ENCODE assay signal across 8 cellular contexts in the genomic region with DNA sequence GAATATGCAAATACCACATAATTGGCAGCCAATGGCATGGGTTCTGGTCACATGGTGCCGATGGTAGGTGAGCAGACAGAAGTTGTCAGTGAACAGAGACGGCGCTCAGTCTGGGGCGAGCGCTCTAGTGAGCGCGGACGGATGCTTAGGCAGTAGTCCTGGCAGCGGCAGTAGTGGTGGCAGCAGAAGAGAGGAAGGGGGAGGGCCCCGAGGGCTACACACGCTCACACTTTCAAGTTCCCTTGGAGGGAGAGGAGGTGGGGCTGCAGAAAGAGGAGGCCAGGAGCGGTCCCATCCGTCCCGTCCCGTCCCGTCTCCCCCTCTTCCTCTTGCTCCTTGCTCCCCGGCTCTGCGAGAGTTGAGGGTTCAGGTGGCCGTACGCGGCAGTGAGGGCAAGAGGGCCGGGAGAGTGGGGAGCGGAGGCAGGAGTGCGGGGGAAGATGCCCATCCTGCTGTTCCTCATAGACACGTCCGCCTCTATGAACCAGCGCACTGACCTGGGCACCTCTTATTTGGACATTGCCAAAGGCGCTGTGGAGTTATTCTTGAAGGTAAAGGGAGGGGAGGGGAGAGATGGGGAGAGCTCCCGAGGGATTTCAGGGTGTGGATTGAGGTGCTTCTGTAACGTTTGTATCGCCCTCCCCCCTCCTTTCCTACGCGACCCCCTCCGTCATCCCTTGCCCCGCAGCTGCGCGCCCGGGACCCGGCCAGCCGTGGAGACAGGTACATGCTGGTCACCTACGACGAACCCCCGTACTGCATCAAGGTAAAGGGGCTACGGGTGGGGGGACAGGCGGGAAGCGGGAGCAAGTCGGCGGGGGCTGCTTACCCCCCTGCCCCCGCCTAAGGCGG. TPM values are rescaled to one million over a fixed set of nuclear protein-coding genes. Genes with fewer than 3 reads are reported as not detected.
DNase-seq lines count a peak whose midpoint lies in the region; ATAC-seq, FAIRE-seq and TF ChIP-seq lines count a peak whose summit lies in the region.

Gene INTS6L (plus strand): TSS at position 108 of the 852 bp plus-strand sequence. CDS start 333 bp downstream, at position 441.

- no peaks in the 10 kb centered on the region for H3K9me1 ChIP-seq in K562 (ENCODE audit: control insufficient read depth, insufficient read depth, low read length)

- TF ChIP-seq POLR2A in GM15510 (IDR thresholded peaks at IDR 0.05; ENCODE audit: borderline replicate concordance, extremely low read depth, insufficient read length) (peak; percentile 99), K562 (conservative IDR thresholded peaks at IDR 0.05) (peak; percentile 98), gastrocnemius medialis (IDR thresholded peaks at IDR 0.05) (peak; percentile 52 to 84)

- POLR2A ChIA-PET in K562 (lab: Yijun Ruan, JAX) = interaction anchor here (1.5 to 2.6 kb wide), 3 partner anchors 8 to 18 kb away, joined by 5 to 11 read pairs (median 9); no protein-coding TSS in a partner anchor

- FAIRE-seq in TTC549 (lab: Jason Lieb, UNC) (peak; percentile 39), K562 (lab: Jason Lieb, UNC) (peak; percentile 99)

- intact Hi-C loops in K562 (cut with micrococcal nuclease) = no loop called here
- intact Hi-C loops in gastrocnemius medialis (cut with DNase I; ENCODE audit: low total_unique reads) = loop anchor here (5.0 kb wide), 1 partner anchor 452 kb away; the partner anchor contains the start of gene MMGT1

- H3K4me3 ChIP-seq in K562 (peak within 1 kb of the TSS; percentile 82), gastrocnemius medialis (peak within 1 kb of the TSS; percentile 51 to 61 (median 54))

- peak within 1 kb of the TSS; percentile 76 to 92 for H3K9ac ChIP-seq in K562 (ENCODE audit: insufficient read depth in 1 of 2, low read depth in 2 of 2, low read length in 2 of 2)

- DNase-seq in NCI-H1694 (lab: John Stamatoyannopoulos, UW) (peak; percentile 88), K562 (ENCODE audit: extremely low read depth in 1 of 4, low spot score in 3 of 4) (peak; percentile 76 to 93 (median 80)), iPS DF 19.7 (ENCODE audit: low read depth, low spot score) (peak; percentile 87), gastrocnemius medialis (peak; percentile 57 to 68), HuH-7.5 (ENCODE audit: low spot score) (no peak)

- BruUV-seq in K562 (replicated peaks; lab: Mats Ljungman, UMichigan) = TSS peak; percentile 37

- no peaks in the 10 kb centered on the region for H3K9me3 ChIP-seq in K562 (replicated peaks; ENCODE audit: control insufficient read depth, insufficient read depth, low read depth, low read length)
- H3K9me3 ChIP-seq in gastrocnemius medialis = no peaks in the 10 kb centered on the region

- WGBS in K562 (ENCODE audit: insufficient coverage, low coverage, missing lambda C conversion rate) = 0% methylated on average over 12 of the region's 50 CpGs

- in situ Hi-C loops in K562 (cut with MboI) = no loop called here
- in situ Hi-C loops in gastrocnemius medialis (cut with MboI; ENCODE audit: low sequenced_read_pairs in 4 of 4) = no loop called here

- ATAC-seq in HG02678 (IDR thresholded peaks at IDR 0.05; ENCODE audit: unreplicated experiment) (peak; percentile 81), K562 (peak; percentile 83), gastrocnemius medialis (peak; percentile 78 to 85)

- peak within 1 kb of the TSS; percentile 86 for H3K4me2 ChIP-seq in K562 (ENCODE audit: insufficient read depth, low read length)

- H3K27ac ChIP-seq in K562 (ENCODE audit: extremely low read depth, low read depth, low read length) (peak within 1 kb of the TSS; percentile 85), gastrocnemius medialis (peak within 1 kb of the TSS; percentile 65 to 79 (median 75))

- peaks cover 43% of the 10 kb centered on the region for H3K79me2 ChIP-seq in K562 (ENCODE audit: control insufficient read depth, insufficient read depth, low read length)

- CTCF ChIA-PET in K562 (lab: Yijun Ruan, JAX; ENCODE audit: low intra/inter-chr PET ratio) = no interaction called here

- H3K4me1 ChIP-seq in K562 (replicated peaks in 1 of 2; ENCODE audit: control insufficient read depth in 2 of 2, insufficient read depth in 2 of 2, low read length in 2 of 2) = peaks cover 3 to 6% of the 10 kb centered on the region in 2 experiments; a peak in 3 of 5 replicates
- H3K4me1 ChIP-seq in gastrocnemius medialis = no peaks in the 10 kb centered on the region

- H3K36me3 ChIP-seq in K562 (ENCODE audit: control insufficient read depth, insufficient read depth, low read length) (peaks cover 7% of the 10 kb centered on the region; the same call in 2 of the 3 replicates), gastrocnemius medialis (no peaks in the 10 kb centered on the region)

- TF ChIP-seq CTCF in K562 (IDR thresholded peaks at IDR 0.05 in 2 of 3, conservative IDR thresholded peaks at IDR 0.05 in 1 of 3; ENCODE audit: insufficient read depth in 2 of 3, low read depth in 1 of 3, low read length in 3 of 3) = no peak
- TF ChIP-seq CTCF in gastrocnemius medialis (IDR thresholded peaks at IDR 0.05 in 4 of 5, conservative IDR thresholded peaks at IDR 0.05 in 1 of 5) = no peak

- TF ChIP-seq EP300 in K562 (IDR thresholded peaks at IDR 0.05; ENCODE audit: low read length) = no peak

- H2AFZ ChIP-seq in K562 (ENCODE audit: low read depth, low read length) = peak within 1 kb of the TSS; percentile 91

- TF ChIP-seq RAD21 in K562 (CRISPR knock-in tag; conservative IDR thresholded peaks at IDR 0.05 in 1 of 2, IDR thresholded peaks at IDR 0.05 in 1 of 2) = no peak

- H3K27me3 ChIP-seq in K562 (ENCODE audit: control insufficient read depth in 2 of 2, insufficient read depth in 2 of 2, low read length in 2 of 2) (no peaks in the 10 kb centered on the region), gastrocnemius medialis (peaks cover 0 to 16% (median 7%) of the 10 kb centered on the region in 3 donors)

- H4K20me1 ChIP-seq in K562 (replicated peaks; ENCODE audit: control insufficient read depth, insufficient read depth, low read length) = no peaks in the 10 kb centered on the region

TF ChIP-seq in K562, 482 proteins besides CTCF, POLR2A, EP300 and RAD21 (continues in another document):
- no peak for TF ChIP-seq PTBP1 (IDR thresholded peaks at IDR 0.05; ENCODE audit: low read depth, low read length)
- TF ChIP-seq ZNF324 (CRISPR knock-in tag; IDR thresholded peaks at IDR 0.05) = no peak
- TF ChIP-seq, protein P1, sequence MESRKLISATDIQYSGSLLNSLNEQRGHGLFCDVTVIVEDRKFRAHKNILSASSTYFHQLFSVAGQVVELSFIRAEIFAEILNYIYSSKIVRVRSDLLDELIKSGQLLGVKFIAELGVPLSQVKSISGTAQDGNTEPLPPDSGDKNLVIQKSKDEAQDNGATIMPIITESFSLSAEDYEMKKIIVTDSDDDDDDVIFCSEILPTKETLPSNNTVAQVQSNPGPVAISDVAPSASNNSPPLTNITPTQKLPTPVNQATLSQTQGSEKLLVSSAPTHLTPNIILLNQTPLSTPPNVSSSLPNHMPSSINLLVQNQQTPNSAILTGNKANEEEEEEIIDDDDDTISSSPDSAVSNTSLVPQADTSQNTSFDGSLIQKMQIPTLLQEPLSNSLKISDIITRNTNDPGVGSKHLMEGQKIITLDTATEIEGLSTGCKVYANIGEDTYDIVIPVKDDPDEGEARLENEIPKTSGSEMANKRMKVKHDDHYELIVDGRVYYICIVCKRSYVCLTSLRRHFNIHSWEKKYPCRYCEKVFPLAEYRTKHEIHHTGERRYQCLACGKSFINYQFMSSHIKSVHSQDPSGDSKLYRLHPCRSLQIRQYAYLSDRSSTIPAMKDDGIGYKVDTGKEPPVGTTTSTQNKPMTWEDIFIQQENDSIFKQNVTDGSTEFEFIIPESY (CRISPR knock-in tag; IDR thresholded peaks at IDR 0.05) = no peak
- TF ChIP-seq U2AF1 (optimal IDR thresholded peaks at IDR 0.05; ENCODE audit: low read depth, low read length) = no peak
- peak; percentile 23 for TF ChIP-seq CHD1 (IDR thresholded peaks at IDR 0.05; ENCODE audit: low read length)
- peak in 1 of 2 experiments; percentile 44; a peak in 1 of 4 replicates for TF ChIP-seq RCOR1 (IDR thresholded peaks at IDR 0.05; ENCODE audit: borderline replicate concordance in 1 of 2, low read depth in 2 of 2, low read length in 2 of 2)
- 0 out of 2 replicates have a peak, but pooled peaks have one; percentile 12 for TF ChIP-seq LCOR (CRISPR knock-in tag; IDR thresholded peaks at IDR 0.05)
- TF ChIP-seq SIX5 (IDR thresholded peaks at IDR 0.05; ENCODE audit: borderline replicate concordance in 1 of 2, insufficient read depth in 1 of 2, low read depth in 1 of 2, low read length in 2 of 2) = 0 out of 4 replicates have a peak, but pooled peaks of 1 of the 2 experiments have one; percentile 10
- TF ChIP-seq BRF1 (IDR thresholded peaks at IDR 0.05; ENCODE audit: borderline replicate concordance, extremely low read depth, insufficient read length) = no peak
- TF ChIP-seq KDM1A (IDR thresholded peaks at IDR 0.05) = 0 out of 4 replicates have a peak, but pooled peaks of 1 of the 2 experiments have one; percentile 25

RNA-seq across cellular contexts. Expression of gene INTS6L, which starts in this region (rescaled TPM):
- 24.1 and 66.2 TPM in 2 replicates for total RNA-seq in K562 (2011; cell fraction: chromatin; rRNA removed; ENCODE audit: low replicate concordance)
- 14.2 and 18.3 TPM in 2 replicates for total RNA-seq in K562 (2011; cell fraction: nucleolus; rRNA removed)
- total RNA-seq in K562 (2011; cell fraction: nucleoplasm; rRNA removed) = 26.8 and 37.5 TPM in 2 replicates
- total RNA-seq in K562 (2014; rRNA removed) (16.0 and 17.1 TPM in 2 replicates), K562 (2014; rRNA removed; fragmentation: Illumina TruSeq; extraction: Trizol) (21.9 and 22.7 TPM in 2 replicates), K562 (2015; rRNA removed; fragmentation: Illumina TruSeq; extraction: Trizol) (42.0 and 44.9 TPM in 2 replicates), K562 (2021) (17.8 and 19.7 TPM in 2 replicates), gastrocnemius medialis (1 to 10 TPM in 2 of 4 donors, under 1 TPM in 2; 0.19 to 1.6 (median 0.93) TPM)
- polyA plus RNA-seq in K562 (2011; rRNA removed) (29.6 and 41.7 TPM in 2 replicates), K562 (2014; fragmentation: Illumina TruSeq; extraction: Trizol) (25.8 and 31.5 TPM in 2 replicates), K562 (2014; fragmentation: Nextera tagmentation; extraction: Ambion mirVana) (10 to 100 TPM in 1 of 2 experiments, 1 to 10 TPM in 1; 6.1 to 10.8 TPM), K562 (2014; rRNA removed) (32.1 and 40.5 TPM in 2 replicates)
- polyA plus RNA-seq in K562 (2011; cell fraction: cytosol; rRNA removed) = 7.1 and 10.3 TPM in 2 replicates
- 89.0 and 93.3 TPM in 2 replicates for polyA plus RNA-seq in K562 (2011; cell fraction: nucleus; rRNA removed)
- 19.6 and 20.4 TPM in 2 replicates for polyA plus RNA-seq in K562 (2012)
- 16.4 and 17.2 TPM in 2 replicates for polyA minus RNA-seq in K562 (2011; rRNA and poly(A)+ RNA removed)
- 6.3 and 6.6 TPM in 2 replicates for polyA minus RNA-seq in K562 (2011; cell fraction: cytosol; rRNA and poly(A)+ RNA removed)
- 24.9 and 33.8 TPM in 2 replicates for polyA minus RNA-seq in K562 (2011; cell fraction: nucleus; rRNA and poly(A)+ RNA removed)

Comparison
In these comparisons a context has a peak if more than half of its experiments do, and no peak if none do; other contexts are left out.
1. RNA of gene INTS6L (total RNA-seq): 14.2 to 66.2 TPM in K562; 0.19 to 1.6 TPM in gastrocnemius medialis; every median in the first group is over 4 times any median in the second.
2. Peak in every context shown above with its lines, with median percentiles within 50 percentile points of each other: POLR2A ChIP-seq and ATAC-seq.